25 cellular contexts compared by ENCODE assay signal in genomic region chr4:58275856-58276255, GRCh38.
DNase-seq lines count a peak whose midpoint lies in the region; ATAC-seq, FAIRE-seq and TF ChIP-seq lines count a peak whose summit lies in the region.
"Had no signal": no experiment of that assay in that cellular context is flagged by ENCODE, and none has a peak within 500 bp of the region (broad histone marks: within the 10 kb centered on the region; RNA-seq: fewer than 3 reads in every experiment).

No MANE protein-coding gene starts in this region.

- H3K27me3 ChIP-seq in PC-3 (ENCODE audit: low read length) (no peaks in the 10 kb centered on the region), left lung (no peaks in the 10 kb centered on the region)
- H3K27me3 ChIP-seq: BE2C; BLaER1 treated with 17β-estradiol and CSF1 and Interleukin-3, amounts not matched to agents 10 nM and 100 nM had no signal

- H3K4me3 ChIP-seq in A549 (no peak overlapping the region), PC-3 (ENCODE audit: low read length) (no peak overlapping the region), left lung (no peak overlapping the region)
- H3K4me3 ChIP-seq: BLaER1 treated with 17β-estradiol and CSF1 and Interleukin-3, amounts not matched to agents 10 nM and 100 nM; GM23248 had no signal

- 37% methylated on average over 1 of the region's 1 CpG for WGBS in A549 (ENCODE audit: missing lambda C conversion rate)

- no peak overlapping the region for H3K9ac ChIP-seq in PC-3 (ENCODE audit: low read length)
- H3K9ac ChIP-seq: BLaER1 treated with 17β-estradiol and CSF1 and Interleukin-3, amounts not matched to agents 10 nM and 100 nM; GM23248 had no signal

- in situ Hi-C loops in GM13977 (cut with MboI; ENCODE audit: low pct_unique_long_range_greater_than_20kb, low sequenced_read_pairs, unreplicated experiment): no loop called here

- no peaks in the 10 kb centered on the region for H3K9me2 ChIP-seq in PC-3 (replicated peaks; ENCODE audit: low read length)

- CTCF ChIA-PET in A549 (lab: Yijun Ruan, JAX) (no interaction called here), PC-3 (lab: Charles Lee) (no interaction called here)

- no TSS peak for BruUV-seq in PC-3 (replicated peaks; lab: Mats Ljungman, UMichigan)

- H3K4me2 ChIP-seq in A549 (peak overlapping the region; percentile 43), PC-3 (ENCODE audit: low read length) (no peak overlapping the region)
- H3K4me2 ChIP-seq: BLaER1 treated with 17β-estradiol and CSF1 and Interleukin-3, amounts not matched to agents 10 nM and 100 nM had no signal

- H4K20me1 ChIP-seq in PC-3 (ENCODE audit: low read length): no peaks in the 10 kb centered on the region
- H4K20me1 ChIP-seq: BLaER1 treated with 17β-estradiol and CSF1 and Interleukin-3, amounts not matched to agents 10 nM and 100 nM had no signal

- H3K79me2 ChIP-seq in PC-3 (ENCODE audit: low read length): no peaks in the 10 kb centered on the region

- no peaks in the 10 kb centered on the region for H3K36me3 ChIP-seq in PC-3 (ENCODE audit: low read depth, low read length)
- no peaks in the 10 kb centered on the region for H3K36me3 ChIP-seq in left lung
- H3K36me3 ChIP-seq: BE2C; BLaER1 treated with 17β-estradiol and CSF1 and Interleukin-3, amounts not matched to agents 10 nM and 100 nM had no signal

- TF ChIP-seq POLR2A in A549 (IDR thresholded peaks at IDR 0.05; ENCODE audit: low read length): no peak

- TF ChIP-seq EP300 in A549 (IDR thresholded peaks at IDR 0.05): peak; percentile 25 to 42; a peak in 1 of 5 replicates

- no peaks in the 10 kb centered on the region for H3F3A ChIP-seq in PC-3 (ENCODE audit: low read length, unreplicated experiment)

- H3K4me1 ChIP-seq in A549: peaks cover 9% of the 10 kb centered on the region; the same call in 2 of the 3 replicates
- H3K4me1 ChIP-seq in PC-3 (ENCODE audit: insufficient read depth, low read length): 0 out of 2 replicates have a peak, but pooled peaks cover 5% of the 10 kb centered on the region
- no peaks in the 10 kb centered on the region for H3K4me1 ChIP-seq in left lung
- H3K4me1 ChIP-seq: BE2C; BLaER1 treated with 17β-estradiol and CSF1 and Interleukin-3, amounts not matched to agents 10 nM and 100 nM had no signal

- POLR2A ChIA-PET in A549 (lab: Yijun Ruan, JAX) (no interaction called here), PC-3 (lab: Charles Lee; ENCODE audit: unreplicated experiment) (no interaction called here)

- H2AFZ ChIP-seq in PC-3 (ENCODE audit: low read length): no peak overlapping the region
- H2AFZ ChIP-seq: GM23248 had no signal

- 0 out of 5 replicates have a peak, but pooled peaks of 1 of the 2 experiments have one; percentile 29 for TF ChIP-seq RAD21 in A549 (conservative IDR thresholded peaks at IDR 0.05 in 1 of 2, IDR thresholded peaks at IDR 0.05 in 1 of 2)

- peak in 1 of 2 experiments; percentile 31; a peak in 2 of 6 replicates for ATAC-seq in A549
- peak; percentile 73 for ATAC-seq in PC-3
- peak; percentile 43 for ATAC-seq in left lung
- ATAC-seq in GM18502 (IDR thresholded peaks at IDR 0.05; ENCODE audit: poor library complexity, unreplicated experiment): no peak

- intact Hi-C loops in PC-3 (cut with micrococcal nuclease) (no loop called here), left lung (cut with DNase I) (no loop called here)

- FAIRE-seq in A549 (lab: Jason Lieb, UNC): no peak
- FAIRE-seq: A204.1, D721Med, GM12891, GM19239, H1 had no signal

- H3K27ac ChIP-seq in A549: peak overlapping the region; percentile 61 to 80
- no peak overlapping the region for H3K27ac ChIP-seq in PC-3 (ENCODE audit: low read length)
- H3K27ac ChIP-seq in left lung: no peak overlapping the region
- H3K27ac ChIP-seq: 22Rv1; BLaER1 treated with 17β-estradiol and CSF1 and Interleukin-3, amounts not matched to agents 10 nM and 100 nM; GM23248 had no signal

- no peak for TF ChIP-seq CTCF in A549 (IDR thresholded peaks at IDR 0.05)
- TF ChIP-seq CTCF in PC-3 (conservative IDR thresholded peaks at IDR 0.05; ENCODE audit: low read depth, low read length): no peak
- TF ChIP-seq CTCF in left lung (IDR thresholded peaks at IDR 0.05): no peak
- TF ChIP-seq CTCF in GM13977 (IDR thresholded peaks at IDR 0.05; ENCODE audit: extremely low read depth, insufficient read depth, missing control alignments): no peak

- H3K9me3 ChIP-seq in A549: no peaks in the 10 kb centered on the region; the same call in 2 of the 3 replicates
- no peaks in the 10 kb centered on the region for H3K9me3 ChIP-seq in PC-3 (ENCODE audit: low read length)
- peaks cover 0 to 2% of the 10 kb centered on the region in 2 donors for H3K9me3 ChIP-seq in left lung
- H3K9me3 ChIP-seq: BE2C had no signal

- DNase-seq in A549 (ENCODE audit: low read depth in 1 of 2, low spot score in 1 of 2): peak in 1 of 2 experiments; percentile 36
- peak; percentile 58 for DNase-seq in PC-3
- DNase-seq in left lung: no peak
- no peak for DNase-seq in stimulated activated CD4-positive, alpha-beta T cell treated with anti-CD3 and anti-CD28 coated beads, Interleukin-4, amount 100 ng/mL, for 4 hours
- no peak for DNase-seq in GM13977 (ENCODE audit: low spot score)
- DNase-seq: ACHN; AML-193; BE2C; CD4-positive, alpha-beta T cell; CD8-positive, alpha-beta memory T cell; DMS 273 treated with DMSO at 0.1 percent for 48 hours; DMS79; EL; GF-D8; GM23248; H7; HCEC 1CT had no signal

TF ChIP-seq in A549, 52 proteins besides CTCF, POLR2A, EP300 and RAD21 (continues in another document):
- TF ChIP-seq ZSCAN20 (CRISPR knock-in tag; IDR thresholded peaks at IDR 0.05) (no peak), ESRRA (IDR thresholded peaks at IDR 0.05; ENCODE audit: borderline replicate concordance, low read length) (no peak), RNF2 (IDR thresholded peaks at IDR 0.05; ENCODE audit: borderline replicate concordance, low read depth) (no peak), ZFP36 (IDR thresholded peaks at IDR 0.05; ENCODE audit: borderline replicate concordance, partially characterized antibody) (no peak), JUNB (IDR thresholded peaks at IDR 0.05) (peak; percentile 61), NFE2L2 (conservative IDR thresholded peaks at IDR 0.05; ENCODE audit: low read length) (no peak), HMGXB4 (CRISPR knock-in tag; IDR thresholded peaks at IDR 0.05; ENCODE audit: borderline replicate concordance) (no peak), JUN (IDR thresholded peaks at IDR 0.05) (peak in 1 of 2 experiments; percentile 43; a peak in 1 of 5 replicates), USF2 (IDR thresholded peaks at IDR 0.05) (no peak), HEYL (CRISPR knock-in tag; IDR thresholded peaks at IDR 0.05) (no peak), ATOH8 (CRISPR knock-in tag; IDR thresholded peaks at IDR 0.05; ENCODE audit: low read depth) (no peak), NPAS2 (CRISPR knock-in tag; IDR thresholded peaks at IDR 0.05; ENCODE audit: borderline replicate concordance) (no peak), RARB (CRISPR knock-in tag; IDR thresholded peaks at IDR 0.05) (no peak), KDM5A (IDR thresholded peaks at IDR 0.05) (no peak), BCL3 (IDR thresholded peaks at IDR 0.05) (0 out of 3 replicates have a peak, but pooled peaks have one; percentile 46), CBX8 (IDR thresholded peaks at IDR 0.05) (no peak), CHD2 (IDR thresholded peaks at IDR 0.05; ENCODE audit: low read length, partially characterized antibody) (no peak), POLR2AphosphoS2 (conservative IDR thresholded peaks at IDR 0.05; ENCODE audit: low read length) (no peak), GATA3 (IDR thresholded peaks at IDR 0.05; ENCODE audit: borderline replicate concordance) (peak; percentile 57; the same call in 1 of the 2 replicates), CBX2 (IDR thresholded peaks at IDR 0.05; ENCODE audit: borderline replicate concordance, low read depth) (no peak), MYC (IDR thresholded peaks at IDR 0.05; ENCODE audit: borderline replicate concordance, low read length) (no peak), CEBPB (IDR thresholded peaks at IDR 0.05) (peak; percentile 59 to 67; a peak in 3 of 4 replicates)

Comparison
In these comparisons a context has a peak if more than half of its experiments do, and no peak if none do; other contexts are left out.
1. H3K27ac ChIP-seq: peak in A549 (2 of 2); none in PC-3 (single experiment) and left lung (0 of 2).